8 cellular contexts compared by ENCODE assay signal in genomic region chr17:8210761-8211458, GRCh38. TPM values are rescaled to one million over a fixed set of nuclear protein-coding genes. Genes with fewer than 3 reads are reported as not detected.
DNase-seq lines count a peak whose midpoint lies in the region; ATAC-seq and TF ChIP-seq lines count a peak whose summit lies in the region.

No MANE protein-coding gene starts in this region.

- H3K4me3 Mint-ChIP-seq in natural killer cell treated with Interleukin-12 subunit alpha and Interleukin-12 subunit beta and Interleukin-15 and Interleukin-18, amount 100 ng/mL, for 72 hours, result peak overlapping the region; percentile 94

- no peaks in the 10 kb centered on the region for H3K27me3 Mint-ChIP-seq in natural killer cell treated with Interleukin-12 subunit alpha and Interleukin-12 subunit beta and Interleukin-15 and Interleukin-18, amount 100 ng/mL, for 72 hours

- H3K9me3 Mint-ChIP-seq in natural killer cell treated with Interleukin-12 subunit alpha and Interleukin-12 subunit beta and Interleukin-15 and Interleukin-18, amount 100 ng/mL, for 72 hours, result no peaks in the 10 kb centered on the region

- TF ChIP-seq CTCF in NB4 (IDR thresholded peaks at IDR 0.05; ENCODE audit: low read depth, low read length), result no peak

- ATAC-seq in GM19023 (IDR thresholded peaks at IDR 0.05; ENCODE audit: unreplicated experiment), result peak; percentile 16
- ATAC-seq in natural killer cell treated with Interleukin-12 subunit alpha and Interleukin-12 subunit beta and Interleukin-15 and Interleukin-18, amount 100 ng/mL, for 72 hours, result no peak
- ATAC-seq in HG03520 (IDR thresholded peaks at IDR 0.05; ENCODE audit: unreplicated experiment), result no peak
- no peak for ATAC-seq in HG03378 (IDR thresholded peaks at IDR 0.05; ENCODE audit: unreplicated experiment)
- no peak for ATAC-seq in HG03280 (IDR thresholded peaks at IDR 0.05; ENCODE audit: unreplicated experiment)

- peaks cover 17 to 20% of the 10 kb centered on the region in 2 donors for H3K4me1 Mint-ChIP-seq in natural killer cell treated with Interleukin-12 subunit alpha and Interleukin-12 subunit beta and Interleukin-15 and Interleukin-18, amount 100 ng/mL, for 72 hours (ENCODE audit: low read depth in 2 of 2)

- no peak for TF ChIP-seq POLR2A in NB4 (IDR thresholded peaks at IDR 0.05; ENCODE audit: extremely low read depth, insufficient read length)

- H3K9me3 ChIP-seq in ectodermal cell (ENCODE audit: control insufficient read depth, low read length), result no peaks in the 10 kb centered on the region

- 66 to 70% methylated on average over 19 to 20 of the region's 22 CpGs for WGBS in ectodermal cell, 2 experiments

- H3K27ac ChIP-seq in ectodermal cell (ENCODE audit: insufficient read depth, low read depth, low read length, poor library complexity, severe bottlenecking), result peak overlapping the region; percentile 55

- DNase-seq in NB4 (ENCODE audit: low read depth), result no peak
- DNase-seq in natural killer cell treated with Interleukin-12 subunit alpha and Interleukin-12 subunit beta and Interleukin-15 and Interleukin-18, amount 100 ng/mL, for 72 hours (ENCODE audit: low spot score), result no peak
- no peak for DNase-seq in occipital lobe (lab: John Stamatoyannopoulos, UW)

- peak overlapping the region; percentile 90 for H3K4me3 ChIP-seq in NB4 (ENCODE audit: low read depth, low read length)
- peak overlapping the region; percentile 66 for H3K4me3 ChIP-seq in ectodermal cell (ENCODE audit: insufficient read depth, low read depth, low read length)

- H3K36me3 Mint-ChIP-seq in natural killer cell treated with Interleukin-12 subunit alpha and Interleukin-12 subunit beta and Interleukin-15 and Interleukin-18, amount 100 ng/mL, for 72 hours, result peaks cover 7% of the 10 kb centered on the region

- H3K27me3 ChIP-seq in ectodermal cell (ENCODE audit: control insufficient read depth, insufficient read depth, low read length, poor library complexity, severe bottlenecking), result no peaks in the 10 kb centered on the region

- peaks cover 5% of the 10 kb centered on the region for H3K4me1 ChIP-seq in ectodermal cell (ENCODE audit: control insufficient read depth, insufficient read depth, low read length)

- H3K27ac Mint-ChIP-seq in natural killer cell treated with Interleukin-12 subunit alpha and Interleukin-12 subunit beta and Interleukin-15 and Interleukin-18, amount 100 ng/mL, for 72 hours, result peak overlapping the region; percentile 82 to 86

- H3K36me3 ChIP-seq in ectodermal cell (ENCODE audit: control insufficient read depth, insufficient read depth, low read length), result peaks cover 21% of the 10 kb centered on the region

RNA-seq across cellular contexts. Expression of gene AURKB, which starts 0.5 kb away (rescaled TPM):
- polyA plus RNA-seq in ectodermal cell (2013, experiment 1 of 4), result 130 TPM
- polyA plus RNA-seq in ectodermal cell (2013, experiment 2 of 4), result 101 TPM
- 122 TPM for polyA plus RNA-seq in ectodermal cell (2013, experiment 3 of 4)
- polyA plus RNA-seq in ectodermal cell (2013, experiment 4 of 4), result 129 TPM
- 100 to 1,000 TPM in 1 of 2 donors, 10 to 100 TPM in 1; 90.2 to 199 TPM for total RNA-seq in natural killer cell treated with Interleukin-12 subunit alpha and Interleukin-12 subunit beta and Interleukin-15 and Interleukin-18, amount 100 ng/mL, for 72 hours
- total RNA-seq in occipital lobe, result 2.7 TPM

RNA-seq across cellular contexts. Expression of gene BORCS6, which starts 20.9 kb away (rescaled TPM):
- polyA plus RNA-seq in ectodermal cell (2013, experiment 1 of 4), result 3.2 TPM
- 3.4 TPM for polyA plus RNA-seq in ectodermal cell (2013, experiment 2 of 4)
- polyA plus RNA-seq in ectodermal cell (2013, experiment 3 of 4), result 2.9 TPM
- 3.1 TPM for polyA plus RNA-seq in ectodermal cell (2013, experiment 4 of 4)
- 10 to 100 TPM; 10.4 to 11.6 TPM for total RNA-seq in natural killer cell treated with Interleukin-12 subunit alpha and Interleukin-12 subunit beta and Interleukin-15 and Interleukin-18, amount 100 ng/mL, for 72 hours
- total RNA-seq in occipital lobe, result 4.8 TPM

RNA-seq across cellular contexts. Expression of gene TMEM107, which starts 34.7 kb away (rescaled TPM):
- polyA plus RNA-seq in ectodermal cell (2013, experiment 1 of 4), result 18.8 TPM
- 18.2 TPM for polyA plus RNA-seq in ectodermal cell (2013, experiment 2 of 4)
- 31.3 TPM for polyA plus RNA-seq in ectodermal cell (2013, experiment 3 of 4)
- 28.9 TPM for polyA plus RNA-seq in ectodermal cell (2013, experiment 4 of 4)
- 10 to 100 TPM; 31.5 to 43.5 TPM for total RNA-seq in natural killer cell treated with Interleukin-12 subunit alpha and Interleukin-12 subunit beta and Interleukin-15 and Interleukin-18, amount 100 ng/mL, for 72 hours
- total RNA-seq in occipital lobe, result 35.9 TPM

RNA-seq across cellular contexts. Expression of gene CTC1, which starts 36.9 kb away (rescaled TPM):
- polyA plus RNA-seq in ectodermal cell (2013, experiment 1 of 4), result 19.5 TPM
- polyA plus RNA-seq in ectodermal cell (2013, experiment 2 of 4), result 31.7 TPM
- 21.9 TPM for polyA plus RNA-seq in ectodermal cell (2013, experiment 3 of 4)
- 29.5 TPM for polyA plus RNA-seq in ectodermal cell (2013, experiment 4 of 4)
- 100 to 1,000 TPM in 1 of 2 donors, 10 to 100 TPM in 1; 79.6 to 110 TPM for total RNA-seq in natural killer cell treated with Interleukin-12 subunit alpha and Interleukin-12 subunit beta and Interleukin-15 and Interleukin-18, amount 100 ng/mL, for 72 hours
- 12.2 TPM for total RNA-seq in occipital lobe

RNA-seq across cellular contexts. Expression of gene PFAS, which starts 38.2 kb away (rescaled TPM):
- polyA plus RNA-seq in ectodermal cell (2013, experiment 1 of 4), result 62.8 TPM
- polyA plus RNA-seq in ectodermal cell (2013, experiment 2 of 4), result 69.5 TPM
- 42.7 TPM for polyA plus RNA-seq in ectodermal cell (2013, experiment 3 of 4)
- polyA plus RNA-seq in ectodermal cell (2013, experiment 4 of 4), result 47.3 TPM
- total RNA-seq in natural killer cell treated with Interleukin-12 subunit alpha and Interleukin-12 subunit beta and Interleukin-15 and Interleukin-18, amount 100 ng/mL, for 72 hours, result 100 to 1,000 TPM in 1 of 2 donors, 10 to 100 TPM in 1; 77.1 to 257 TPM
- total RNA-seq in occipital lobe, result 20.0 TPM

Comparison
In these comparisons a context has a peak if more than half of its experiments do, and no peak if none do; other contexts are left out.
1. RNA of gene AURKB, which starts 0.5 kb away (total RNA-seq): 90.2 to 199 TPM in natural killer cell treated with Interleukin-12 subunit alpha and Interleukin-12 subunit beta and Interleukin-15 and Interleukin-18, amount 100 ng/mL, for 72 hours; 2.7 TPM in occipital lobe (single experiment); every median in the first group is over 10 times any median in the second.